Comparison of ENCODE assay signal across 1 cellular context in genomic region chr6:35678021-35678654, GRCh38.
TF ChIP-seq lines count a peak whose summit lies in the region.

No MANE protein-coding gene starts in this region.

TF ChIP-seq in GM23338, 12 proteins besides CTCF, POLR2A, EP300 and RAD21 (continued from another document):
- TF ChIP-seq, protein P1, sequence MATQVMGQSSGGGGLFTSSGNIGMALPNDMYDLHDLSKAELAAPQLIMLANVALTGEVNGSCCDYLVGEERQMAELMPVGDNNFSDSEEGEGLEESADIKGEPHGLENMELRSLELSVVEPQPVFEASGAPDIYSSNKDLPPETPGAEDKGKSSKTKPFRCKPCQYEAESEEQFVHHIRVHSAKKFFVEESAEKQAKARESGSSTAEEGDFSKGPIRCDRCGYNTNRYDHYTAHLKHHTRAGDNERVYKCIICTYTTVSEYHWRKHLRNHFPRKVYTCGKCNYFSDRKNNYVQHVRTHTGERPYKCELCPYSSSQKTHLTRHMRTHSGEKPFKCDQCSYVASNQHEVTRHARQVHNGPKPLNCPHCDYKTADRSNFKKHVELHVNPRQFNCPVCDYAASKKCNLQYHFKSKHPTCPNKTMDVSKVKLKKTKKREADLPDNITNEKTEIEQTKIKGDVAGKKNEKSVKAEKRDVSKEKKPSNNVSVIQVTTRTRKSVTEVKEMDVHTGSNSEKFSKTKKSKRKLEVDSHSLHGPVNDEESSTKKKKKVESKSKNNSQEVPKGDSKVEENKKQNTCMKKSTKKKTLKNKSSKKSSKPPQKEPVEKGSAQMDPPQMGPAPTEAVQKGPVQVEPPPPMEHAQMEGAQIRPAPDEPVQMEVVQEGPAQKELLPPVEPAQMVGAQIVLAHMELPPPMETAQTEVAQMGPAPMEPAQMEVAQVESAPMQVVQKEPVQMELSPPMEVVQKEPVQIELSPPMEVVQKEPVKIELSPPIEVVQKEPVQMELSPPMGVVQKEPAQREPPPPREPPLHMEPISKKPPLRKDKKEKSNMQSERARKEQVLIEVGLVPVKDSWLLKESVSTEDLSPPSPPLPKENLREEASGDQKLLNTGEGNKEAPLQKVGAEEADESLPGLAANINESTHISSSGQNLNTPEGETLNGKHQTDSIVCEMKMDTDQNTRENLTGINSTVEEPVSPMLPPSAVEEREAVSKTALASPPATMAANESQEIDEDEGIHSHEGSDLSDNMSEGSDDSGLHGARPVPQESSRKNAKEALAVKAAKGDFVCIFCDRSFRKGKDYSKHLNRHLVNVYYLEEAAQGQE (IDR thresholded peaks at IDR 0.05; ENCODE audit: unreplicated experiment), result no peak
- TF ChIP-seq ZNF331 (CRISPR knock-in tag; IDR thresholded peaks at IDR 0.05; ENCODE audit: low read depth) (no peak), ZNF462 (CRISPR knock-in tag; IDR thresholded peaks at IDR 0.05) (no peak), STAT1 (IDR thresholded peaks at IDR 0.05; ENCODE audit: unreplicated experiment) (no peak), CREB1 (CRISPR knock-in tag; IDR thresholded peaks at IDR 0.05; ENCODE audit: low read depth) (no peak), EZH2phosphoT487 (IDR thresholded peaks at IDR 0.05; ENCODE audit: unreplicated experiment) (no peak), POLR2AphosphoS5 (IDR thresholded peaks at IDR 0.05; ENCODE audit: low read depth) (no peak), NANOG (IDR thresholded peaks at IDR 0.05; ENCODE audit: borderline replicate concordance) (no peak)
